22 cellular contexts compared by ENCODE assay signal in genomic region chr21:24899138-24899537, GRCh38.
DNase-seq lines count a peak whose midpoint lies in the region; ATAC-seq, FAIRE-seq and TF ChIP-seq lines count a peak whose summit lies in the region.
"Had no signal": no experiment of that assay in that cellular context is flagged by ENCODE, and none has a peak within 500 bp of the region (broad histone marks: within the 10 kb centered on the region; RNA-seq: fewer than 3 reads in every experiment).

No MANE protein-coding gene starts in this region.

- peak; percentile 31 for DNase-seq in GM12865 (ENCODE audit: low read depth)
- no peak for DNase-seq in GM19239 (ENCODE audit: insufficient read length, low spot score)
- no peak for DNase-seq in activated gamma-delta T cell (lab: John Stamatoyannopoulos, UW)
- DNase-seq in NCI-H526 (lab: John Stamatoyannopoulos, UW) = no peak
- DNase-seq in activated CD4-positive, alpha-beta T cell treated with anti-CD3 and anti-CD28 coated beads, Interleukin-2, amount 50 U/mL, for 48 hours = no peak
- no peak for DNase-seq in stimulated activated CD4-positive, alpha-beta T cell treated with anti-CD3 and anti-CD28 coated beads, Interleukin-4, amount 100 ng/mL, for 24 hours
- DNase-seq: activated CD4-positive, alpha-beta memory T cell treated with anti-CD3 and anti-CD28 coated beads, Interleukin-2, amount 10 ng/mL, durations not matched to agents 7 days and 5 days; DMS153; esophagus squamous epithelium; heart left ventricle; mesendoderm; NCI-H1048; NCI-H82; psoas muscle; stimulated activated CD4-positive, alpha-beta T cell treated with anti-CD3 and anti-CD28 coated beads, Interleukin-12 subunit alpha, Interleukin-12 subunit beta, amount 100 ng/mL, for 4 hours; stomach had no signal

- peak; percentile 52 for ATAC-seq in HG02623 (IDR thresholded peaks at IDR 0.05; ENCODE audit: unreplicated experiment)
- peak; percentile 42 for ATAC-seq in HG03196 (IDR thresholded peaks at IDR 0.05; ENCODE audit: unreplicated experiment)
- ATAC-seq: heart left ventricle; K562; natural killer cell treated with Interleukin-12 subunit alpha and Interleukin-12 subunit beta and Interleukin-15 and Interleukin-18, amount 100 ng/mL, for 72 hours; psoas muscle had no signal

- H3K4me3 ChIP-seq in GM12865 (ENCODE audit: low read depth, low read length) = no peak overlapping the region
- H3K4me3 ChIP-seq: cardiac muscle cell, esophagus squamous epithelium, heart left ventricle, K562, psoas muscle, stomach had no signal

- TF ChIP-seq CTCF in GM12865 (IDR thresholded peaks at IDR 0.05; ENCODE audit: insufficient read depth, low read depth, low read length, missing control alignments) = no peak

- peak; percentile 78 for FAIRE-seq in GM19239 (lab: Jason Lieb, UNC)
- FAIRE-seq: K562, keratinocyte had no signal
